ENCODE assay signal across 11 cellular contexts in the genomic region with DNA sequence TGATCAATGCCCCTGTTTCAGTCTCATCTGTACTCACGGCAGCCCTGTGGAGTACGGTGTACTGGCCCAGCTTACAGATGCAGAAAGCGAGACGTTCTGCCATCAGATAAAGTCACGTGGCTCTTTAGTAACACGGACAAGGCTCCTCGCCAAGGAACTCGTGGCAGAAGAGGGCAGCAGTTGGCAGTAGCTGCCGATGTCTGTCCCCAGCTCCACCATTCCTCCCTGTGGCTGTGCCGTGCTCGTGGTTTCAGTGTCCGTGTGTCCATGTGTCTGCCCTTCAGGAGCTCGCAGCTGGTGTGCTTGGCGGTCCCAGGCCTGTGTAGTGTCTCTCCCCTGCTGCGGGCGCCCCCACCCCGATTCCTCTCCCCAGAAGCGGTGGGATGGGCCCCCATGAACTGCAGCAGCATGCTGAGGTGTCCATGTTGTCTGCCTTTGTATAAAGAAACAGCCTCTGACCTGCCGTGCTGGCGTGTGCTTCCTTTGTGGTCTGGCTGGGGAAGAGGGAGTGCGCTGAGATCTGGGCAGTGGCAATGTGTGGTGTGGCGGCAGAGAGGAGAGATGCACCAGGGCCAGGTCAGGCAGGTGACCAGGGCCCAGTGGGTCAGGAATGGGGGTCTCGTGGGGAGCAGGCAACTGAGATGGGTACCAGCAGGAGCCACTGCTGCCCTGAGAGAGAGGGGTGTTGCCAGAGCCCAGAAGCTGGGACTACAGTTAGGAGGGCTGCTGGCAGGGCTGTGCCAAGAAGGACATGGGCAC. TPM values are rescaled to one million over a fixed set of nuclear protein-coding genes. Genes with fewer than 3 reads are reported as not detected.
A peak's percentile ranks its signal among the peaks of the same experiment; 100 is the strongest.
DNase-seq lines count a peak whose midpoint lies in the region; ATAC-seq and TF ChIP-seq lines count a peak whose summit lies in the region.
"Had no signal": no experiment of that assay in that cellular context is flagged by ENCODE, and none has a peak within 500 bp of the region (broad histone marks: within the 10 kb centered on the region; RNA-seq: fewer than 3 reads in every experiment).

No MANE protein-coding gene starts in this region.

- POLR2A ChIA-PET in CD8-positive, alpha-beta T cell (lab: Charles Lee), result no interaction called here

- H3K4me3 ChIP-seq in CD8-positive, alpha-beta T cell (ENCODE audit: low read depth, low read length), result no peak overlapping the region
- no peak overlapping the region for H3K4me3 ChIP-seq in cardiac muscle cell

- H3K4me3 Mint-ChIP-seq in CD8-positive, alpha-beta T cell, result no peak overlapping the region
- H3K4me3 Mint-ChIP-seq in T-helper 17 cell, result peak overlapping the region; percentile 15
- H3K4me3 Mint-ChIP-seq: activated CD8-positive, alpha-beta memory T cell treated with anti-CD3 and anti-CD28 coated beads, Interleukin-2, amount 10 ng/mL, durations not matched to agents 7 days and 5 days had no signal

- H3K36me3 Mint-ChIP-seq in CD8-positive, alpha-beta T cell, result peaks cover 54% of the 10 kb centered on the region
- H3K36me3 Mint-ChIP-seq in T-helper 17 cell (ENCODE audit: low read depth), result no peaks in the 10 kb centered on the region

- no peak for DNase-seq in CD8-positive, alpha-beta T cell
- DNase-seq in T-helper 17 cell, result no peak
- DNase-seq in cardiac muscle cell (ENCODE audit: low read depth in 1 of 2, low spot score in 1 of 2), result no peak
- DNase-seq in pons (ENCODE audit: low spot score), result peak; percentile 75
- no peak for DNase-seq in NCI-H82 (lab: John Stamatoyannopoulos, UW)
- no peak for DNase-seq in glomerular visceral epithelial cell (ENCODE audit: extremely low spot score)
- no peak for DNase-seq in COR-L47 (lab: John Stamatoyannopoulos, UW)
- DNase-seq: activated CD8-positive, alpha-beta memory T cell treated with anti-CD3 and anti-CD28 coated beads, Interleukin-2, amount 10 ng/mL, durations not matched to agents 7 days and 5 days; NCI-H1105; NCI-H526 treated with DMSO at 0.1 percent for 48 hours had no signal

- H3K27me3 ChIP-seq in CD8-positive, alpha-beta T cell (ENCODE audit: insufficient read depth, low read length), result no peaks in the 10 kb centered on the region
- H3K27me3 ChIP-seq in cardiac muscle cell, result no peaks in the 10 kb centered on the region

- H3K36me3 ChIP-seq in CD8-positive, alpha-beta T cell (ENCODE audit: insufficient read depth, low read length), result peaks cover 21% of the 10 kb centered on the region
- peaks cover 17% of the 10 kb centered on the region for H3K36me3 ChIP-seq in cardiac muscle cell

- no peak for TF ChIP-seq CTCF in CD8-positive, alpha-beta T cell (IDR thresholded peaks at IDR 0.05)
- no peak for TF ChIP-seq CTCF in cardiac muscle cell (IDR thresholded peaks at IDR 0.05; ENCODE audit: low read depth, low read length)

- H3K9me3 ChIP-seq in CD8-positive, alpha-beta T cell (ENCODE audit: low read length), result no peaks in the 10 kb centered on the region
- H3K9me3 ChIP-seq in T-helper 17 cell (ENCODE audit: control insufficient read depth, low read length, poor library complexity, severe bottlenecking) (no peaks in the 10 kb centered on the region), cardiac muscle cell (ENCODE audit: low read depth) (no peaks in the 10 kb centered on the region)

- ATAC-seq in CD8-positive, alpha-beta T cell, result no peak
- ATAC-seq in T-helper 17 cell (no peak), HG02970 (IDR thresholded peaks at IDR 0.05; ENCODE audit: low FRiP score, unreplicated experiment) (no peak)
- ATAC-seq: activated CD8-positive, alpha-beta memory T cell treated with anti-CD3 and anti-CD28 coated beads, Interleukin-2, amount 10 ng/mL, durations not matched to agents 7 days and 5 days had no signal

- H3K27me3 Mint-ChIP-seq in CD8-positive, alpha-beta T cell (ENCODE audit: low read depth), result no peaks in the 10 kb centered on the region
- H3K27me3 Mint-ChIP-seq in T-helper 17 cell, result no peaks in the 10 kb centered on the region
- H3K27me3 Mint-ChIP-seq: activated CD8-positive, alpha-beta memory T cell treated with anti-CD3 and anti-CD28 coated beads, Interleukin-2, amount 10 ng/mL, durations not matched to agents 7 days and 5 days had no signal

- CTCF ChIA-PET in CD8-positive, alpha-beta T cell (lab: Charles Lee), result no interaction called here

- H3K27ac Mint-ChIP-seq in CD8-positive, alpha-beta T cell, result peak overlapping the region; percentile 22
- H3K27ac Mint-ChIP-seq in T-helper 17 cell, result peak overlapping the region; percentile 89
- H3K27ac Mint-ChIP-seq: activated CD8-positive, alpha-beta memory T cell treated with anti-CD3 and anti-CD28 coated beads, Interleukin-2, amount 10 ng/mL, durations not matched to agents 7 days and 5 days had no signal

- H3K4me1 Mint-ChIP-seq in CD8-positive, alpha-beta T cell (ENCODE audit: low read depth), result peaks cover 3% of the 10 kb centered on the region
- H3K4me1 Mint-ChIP-seq in T-helper 17 cell, result peaks cover 10% of the 10 kb centered on the region

- no peak overlapping the region for H3K27ac ChIP-seq in CD8-positive, alpha-beta T cell (ENCODE audit: low read depth, low read length)
- H3K27ac ChIP-seq in cardiac muscle cell, result peak overlapping the region; percentile 48

- no peaks in the 10 kb centered on the region for H3K9me3 Mint-ChIP-seq in CD8-positive, alpha-beta T cell

- no peaks in the 10 kb centered on the region for H3K4me1 ChIP-seq in CD8-positive, alpha-beta T cell (ENCODE audit: insufficient read depth, low read length)
- H3K4me1 ChIP-seq in cardiac muscle cell (ENCODE audit: low read depth), result no peaks in the 10 kb centered on the region

- intact Hi-C loops in CD8-positive, alpha-beta T cell (cut with DNase I, micrococcal nuclease), result no loop called here

RNA-seq across cellular contexts. Expression of gene RHBDD2, which starts 9.8 kb away (rescaled TPM):
- 100 to 1,000 TPM; 167 to 173 TPM for total RNA-seq in CD8-positive, alpha-beta T cell
- total RNA-seq in T-helper 17 cell, result 100 to 1,000 TPM; 136 to 140 TPM
- 83.6 and 115 TPM in 2 replicates for total RNA-seq in cardiac muscle cell
- 190 and 223 TPM in 2 replicates for polyA plus RNA-seq in cardiac muscle cell

RNA-seq across cellular contexts. Expression of gene POR, which starts 26.3 kb away (rescaled TPM):
- 10 to 100 TPM; 64.4 to 66.7 TPM for total RNA-seq in CD8-positive, alpha-beta T cell
- total RNA-seq in T-helper 17 cell (10 to 100 TPM; 48.7 to 51.0 TPM), cardiac muscle cell (95.6 and 97.9 TPM in 2 replicates)
- polyA plus RNA-seq in cardiac muscle cell, result 87.9 and 101 TPM in 2 replicates
